ENCODE assay signal across 2 cellular contexts in genomic region chr7:155802906-155803417, GRCh38.
TF ChIP-seq lines count a peak whose summit lies in the region.

No MANE protein-coding gene starts in this region.

TF ChIP-seq in H1, 55 proteins besides CTCF, POLR2A, EP300 and RAD21:
- TF ChIP-seq RNF2 (IDR thresholded peaks at IDR 0.05; ENCODE audit: borderline replicate concordance, low read depth, low read length, missing control alignments, poor library complexity, severe bottlenecking) (peak; percentile 83), POLR2AphosphoS5 (IDR thresholded peaks at IDR 0.05; ENCODE audit: low read depth, low read length) (no peak), NRF1 (IDR thresholded peaks at IDR 0.05; ENCODE audit: low read depth, low read length) (no peak), E2F6 (IDR thresholded peaks at IDR 0.05) (peak; percentile 94), POU5F1 (IDR thresholded peaks at IDR 0.05; ENCODE audit: low read depth, low read length) (no peak), HDAC2 (IDR thresholded peaks at IDR 0.05; ENCODE audit: borderline replicate concordance in 1 of 2, low read depth in 2 of 2, low read length in 2 of 2) (0 out of 4 replicates have a peak, but pooled peaks of 1 of the 2 experiments have one; percentile 19)
- TF ChIP-seq, protein P1, sequence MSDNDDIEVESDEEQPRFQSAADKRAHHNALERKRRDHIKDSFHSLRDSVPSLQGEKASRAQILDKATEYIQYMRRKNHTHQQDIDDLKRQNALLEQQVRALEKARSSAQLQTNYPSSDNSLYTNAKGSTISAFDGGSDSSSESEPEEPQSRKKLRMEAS (IDR thresholded peaks at IDR 0.05), result peak; percentile 96

TF ChIP-seq in neural cell, 6 proteins besides CTCF, POLR2A, EP300 and RAD21:
- TF ChIP-seq TAF1 (IDR thresholded peaks at IDR 0.05; ENCODE audit: low read depth), result no peak
- TF ChIP-seq SMC3 (conservative IDR thresholded peaks at IDR 0.05; ENCODE audit: poor library complexity), result no peak
- TF ChIP-seq, protein P2, sequence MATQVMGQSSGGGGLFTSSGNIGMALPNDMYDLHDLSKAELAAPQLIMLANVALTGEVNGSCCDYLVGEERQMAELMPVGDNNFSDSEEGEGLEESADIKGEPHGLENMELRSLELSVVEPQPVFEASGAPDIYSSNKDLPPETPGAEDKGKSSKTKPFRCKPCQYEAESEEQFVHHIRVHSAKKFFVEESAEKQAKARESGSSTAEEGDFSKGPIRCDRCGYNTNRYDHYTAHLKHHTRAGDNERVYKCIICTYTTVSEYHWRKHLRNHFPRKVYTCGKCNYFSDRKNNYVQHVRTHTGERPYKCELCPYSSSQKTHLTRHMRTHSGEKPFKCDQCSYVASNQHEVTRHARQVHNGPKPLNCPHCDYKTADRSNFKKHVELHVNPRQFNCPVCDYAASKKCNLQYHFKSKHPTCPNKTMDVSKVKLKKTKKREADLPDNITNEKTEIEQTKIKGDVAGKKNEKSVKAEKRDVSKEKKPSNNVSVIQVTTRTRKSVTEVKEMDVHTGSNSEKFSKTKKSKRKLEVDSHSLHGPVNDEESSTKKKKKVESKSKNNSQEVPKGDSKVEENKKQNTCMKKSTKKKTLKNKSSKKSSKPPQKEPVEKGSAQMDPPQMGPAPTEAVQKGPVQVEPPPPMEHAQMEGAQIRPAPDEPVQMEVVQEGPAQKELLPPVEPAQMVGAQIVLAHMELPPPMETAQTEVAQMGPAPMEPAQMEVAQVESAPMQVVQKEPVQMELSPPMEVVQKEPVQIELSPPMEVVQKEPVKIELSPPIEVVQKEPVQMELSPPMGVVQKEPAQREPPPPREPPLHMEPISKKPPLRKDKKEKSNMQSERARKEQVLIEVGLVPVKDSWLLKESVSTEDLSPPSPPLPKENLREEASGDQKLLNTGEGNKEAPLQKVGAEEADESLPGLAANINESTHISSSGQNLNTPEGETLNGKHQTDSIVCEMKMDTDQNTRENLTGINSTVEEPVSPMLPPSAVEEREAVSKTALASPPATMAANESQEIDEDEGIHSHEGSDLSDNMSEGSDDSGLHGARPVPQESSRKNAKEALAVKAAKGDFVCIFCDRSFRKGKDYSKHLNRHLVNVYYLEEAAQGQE (IDR thresholded peaks at IDR 0.05; ENCODE audit: borderline replicate concordance), result no peak
TF ChIP-seq in neural cell: peak in this region for 0.
